In genomic region chr11:59552844-59553243, GRCh38 we compare ENCODE assay signal across 1 cellular context.
TF ChIP-seq lines count a peak whose summit lies in the region.

No MANE protein-coding gene starts in this region.

TF ChIP-seq in GM23338, 12 proteins besides CTCF, POLR2A, EP300 and RAD21 (continued from another document):
- no peak for TF ChIP-seq ETS1 (IDR thresholded peaks at IDR 0.05)
- no peak for TF ChIP-seq STAT1 (IDR thresholded peaks at IDR 0.05; ENCODE audit: unreplicated experiment)
- no peak for TF ChIP-seq CREB1 (CRISPR knock-in tag; IDR thresholded peaks at IDR 0.05; ENCODE audit: low read depth)
